1 cellular context compared by ENCODE assay signal in genomic region chr22:41688365-41689211, GRCh38.
TF ChIP-seq lines count a peak whose summit lies in the region.

Gene SNU13, minus strand, starts transcription at chr22:41688867. Its CDS starts 71 bp downstream, at chr22:41688796.

TF ChIP-seq in K562, 482 proteins besides CTCF, POLR2A, EP300 and RAD21 (continued from another document):
- no peak for TF ChIP-seq ELK1 (CRISPR knock-in tag; IDR thresholded peaks at IDR 0.05)
- TF ChIP-seq VEZF1 (CRISPR knock-in tag; IDR thresholded peaks at IDR 0.05), result peak; percentile 68
- peak; percentile 79 for TF ChIP-seq E2F8 (IDR thresholded peaks at IDR 0.05; ENCODE audit: low read depth, partially characterized antibody)
- TF ChIP-seq GTF3C2 (IDR thresholded peaks at IDR 0.05; ENCODE audit: borderline replicate concordance, extremely low read depth, insufficient read length), result peak; percentile 60
